In genomic region chr6:136226027-136226673, GRCh38 we compare ENCODE assay signal across 8 cellular contexts. TPM values are rescaled to one million over a fixed set of nuclear protein-coding genes. Genes with fewer than 3 reads are reported as not detected.
A peak's percentile ranks its signal among the peaks of the same experiment; 100 is the strongest.
DNase-seq lines count a peak whose midpoint lies in the region; ATAC-seq and TF ChIP-seq lines count a peak whose summit lies in the region.

No MANE protein-coding gene starts in this region.

- peak overlapping the region in 1 of 2 donors; percentile 7 for H3K4me3 ChIP-seq in left lung

- no peaks in the 10 kb centered on the region for H3K9me3 ChIP-seq in left lung

- intact Hi-C loops in activated B cell treated with CpG ODN at 0.5 μM for 24 hours (cut with micrococcal nuclease) (loop anchor here (1.0 kb wide), 7 partner anchors 91 to 775 kb away; no protein-coding TSS in a partner anchor), left lung (cut with DNase I) (loop anchor here in 1 of 2 donors (10.0 kb wide), 1 partner anchor 691 kb away; no protein-coding TSS in a partner anchor)

- CTCF ChIA-PET in activated B cell treated with CpG ODN at 0.5 μM for 24 hours (lab: Charles Lee) = interaction anchor here (0.6 to 2.4 kb wide), 33 partner anchors 9 to 778 kb away, joined by 3 to 51 read pairs (median 4); no protein-coding TSS in a partner anchor

- H3K4me3 Mint-ChIP-seq in activated B cell treated with CpG ODN at 0.5 μM for 24 hours = peak overlapping the region; percentile 53

- no peaks in the 10 kb centered on the region for H3K27me3 Mint-ChIP-seq in activated B cell treated with CpG ODN at 0.5 μM for 24 hours

- peaks cover 16% of the 10 kb centered on the region for H3K4me1 Mint-ChIP-seq in activated B cell treated with CpG ODN at 0.5 μM for 24 hours

- no peaks in the 10 kb centered on the region for H3K36me3 ChIP-seq in left lung

- no peak overlapping the region for H3K27ac Mint-ChIP-seq in activated B cell treated with CpG ODN at 0.5 μM for 24 hours

- H3K27ac ChIP-seq in left lung = no peak overlapping the region

- H3K9me3 Mint-ChIP-seq in activated B cell treated with CpG ODN at 0.5 μM for 24 hours = no peaks in the 10 kb centered on the region

- ATAC-seq in HG02759 (IDR thresholded peaks at IDR 0.05; ENCODE audit: unreplicated experiment) (peak; percentile 80), activated B cell treated with CpG ODN at 0.5 μM for 24 hours (ENCODE audit: low read depth) (peak; percentile 93), left lung (peak; percentile 97)

- peak; percentile 71 for DNase-seq in DMS 273 (lab: John Stamatoyannopoulos, UW; ENCODE audit: unreplicated experiment)
- DNase-seq in DMS 273 treated with DMSO at 0.1 percent for 48 hours (lab: John Stamatoyannopoulos, UW) = no peak
- peak; percentile 17 for DNase-seq in NCI-H2107 (lab: John Stamatoyannopoulos, UW)
- DNase-seq in activated B cell treated with CpG ODN at 0.5 μM for 24 hours = no peak
- peak; percentile 46 for DNase-seq in central memory CD4-positive, alpha-beta T cell
- DNase-seq in left lung = peak; percentile 54 to 81
- peak; percentile 59 for DNase-seq in stimulated activated CD4-positive, alpha-beta T cell treated with anti-CD3 and anti-CD28 coated beads, Interleukin-4, amount 100 ng/mL, for 24 hours

- H3K36me3 Mint-ChIP-seq in activated B cell treated with CpG ODN at 0.5 μM for 24 hours (ENCODE audit: low read depth) = no peaks in the 10 kb centered on the region

- peak; percentile 99 for TF ChIP-seq CTCF in activated B cell treated with CpG ODN at 0.5 μM for 24 hours (IDR thresholded peaks at IDR 0.05)
- peak; percentile 92 to 100 for TF ChIP-seq CTCF in left lung (IDR thresholded peaks at IDR 0.05)

- no peaks in the 10 kb centered on the region for H3K27me3 ChIP-seq in left lung

- POLR2A ChIA-PET in activated B cell treated with CpG ODN at 0.5 μM for 24 hours (lab: Charles Lee) = interaction anchor here (1.0 to 1.7 kb wide), 3 partner anchors 24 to 728 kb away, joined by 3 to 8 read pairs (median 5); partner anchors contain the start of genes BCLAF1 and MTFR2

- peaks cover 0 to 14% of the 10 kb centered on the region in 2 donors for H3K4me1 ChIP-seq in left lung

RNA-seq across cellular contexts. Expression of gene MTFR2, which starts 24.0 kb away (rescaled TPM):
- 2.5 and 3.5 TPM in 2 replicates for total RNA-seq in activated B cell treated with CpG ODN at 0.5 μM for 24 hours
- total RNA-seq in left lung = 1 to 10 TPM; 1.6 to 2.0 TPM

Comparison
In these comparisons a context has a peak if more than half of its experiments do, and no peak if none do; other contexts are left out.
1. DNase-seq: peak in DMS 273 (single experiment), NCI-H2107 (single experiment), central memory CD4-positive, alpha-beta T cell (single experiment), left lung (2 of 2) and stimulated activated CD4-positive, alpha-beta T cell treated with anti-CD3 and anti-CD28 coated beads, Interleukin-4, amount 100 ng/mL, for 24 hours (single experiment); none in DMS 273 treated with DMSO at 0.1 percent for 48 hours (single experiment) and activated B cell treated with CpG ODN at 0.5 μM for 24 hours (single experiment).
2. Peak in every context shown above with its lines, with median percentiles within 50 percentile points of each other: ATAC-seq.